14 cellular contexts compared by ENCODE assay signal in genomic region chr2:129802290-129802689, GRCh38.
"Had no signal": no experiment of that assay in that cellular context is flagged by ENCODE, and none has a peak within 500 bp of the region (broad histone marks: within the 10 kb centered on the region; RNA-seq: fewer than 3 reads in every experiment).

No MANE protein-coding gene starts in this region.

- H3K9ac ChIP-seq: parathyroid adenoma had no signal

- ATAC-seq: gastroesophageal sphincter; heart right ventricle; naive thymus-derived CD8-positive, alpha-beta T cell; stimulated activated effector memory CD8-positive, alpha-beta T cell treated with anti-CD3 and anti-CD28 coated beads, Interleukin-12 subunit alpha, Interleukin-12 subunit beta, amount 100 ng/mL, for 72 hours; upper lobe of right lung had no signal

- H3K4me3 ChIP-seq: gastroesophageal sphincter, heart right ventricle, thoracic aorta, upper lobe of right lung had no signal

- H3K27ac ChIP-seq: gastroesophageal sphincter, heart right ventricle, neutrophil, parathyroid adenoma, thoracic aorta, upper lobe of right lung, VCaP had no signal

- DNase-seq: activated CD4-positive, alpha-beta T cell treated with anti-CD3 and anti-CD28 coated beads, Interleukin-2, amount 50 U/mL, for 48 hours; activated naive CD4-positive, alpha-beta T cell treated with anti-CD3 and anti-CD28 coated beads, Interleukin-2, amount 10 ng/mL, durations not matched to agents 7 days and 5 days; activated T-cell treated with anti-CD3 and anti-CD28 coated beads, Interleukin-2, amount 50 U/mL, for 1 hour; erythroblast; heart right ventricle; naive thymus-derived CD8-positive, alpha-beta T cell; stimulated activated CD4-positive, alpha-beta T cell treated with anti-CD3 and anti-CD28 coated beads, Interleukin-2, amount 100 ng/mL, for 24 hours; upper lobe of right lung had no signal

- H3K4me1 ChIP-seq: gastroesophageal sphincter, heart right ventricle, parathyroid adenoma, upper lobe of right lung had no signal

- H3K79me2 ChIP-seq: parathyroid adenoma had no signal

- H2AFZ ChIP-seq: parathyroid adenoma had no signal

- H3K27me3 ChIP-seq: upper lobe of right lung had no signal

- H3K9me3 ChIP-seq: gastroesophageal sphincter, heart right ventricle, neutrophil, thoracic aorta, upper lobe of right lung had no signal

- H3K36me3 ChIP-seq: gastroesophageal sphincter, heart right ventricle, neutrophil, thoracic aorta, upper lobe of right lung had no signal
